Comparison of ENCODE assay signal across 1 cellular context in the genomic region with DNA sequence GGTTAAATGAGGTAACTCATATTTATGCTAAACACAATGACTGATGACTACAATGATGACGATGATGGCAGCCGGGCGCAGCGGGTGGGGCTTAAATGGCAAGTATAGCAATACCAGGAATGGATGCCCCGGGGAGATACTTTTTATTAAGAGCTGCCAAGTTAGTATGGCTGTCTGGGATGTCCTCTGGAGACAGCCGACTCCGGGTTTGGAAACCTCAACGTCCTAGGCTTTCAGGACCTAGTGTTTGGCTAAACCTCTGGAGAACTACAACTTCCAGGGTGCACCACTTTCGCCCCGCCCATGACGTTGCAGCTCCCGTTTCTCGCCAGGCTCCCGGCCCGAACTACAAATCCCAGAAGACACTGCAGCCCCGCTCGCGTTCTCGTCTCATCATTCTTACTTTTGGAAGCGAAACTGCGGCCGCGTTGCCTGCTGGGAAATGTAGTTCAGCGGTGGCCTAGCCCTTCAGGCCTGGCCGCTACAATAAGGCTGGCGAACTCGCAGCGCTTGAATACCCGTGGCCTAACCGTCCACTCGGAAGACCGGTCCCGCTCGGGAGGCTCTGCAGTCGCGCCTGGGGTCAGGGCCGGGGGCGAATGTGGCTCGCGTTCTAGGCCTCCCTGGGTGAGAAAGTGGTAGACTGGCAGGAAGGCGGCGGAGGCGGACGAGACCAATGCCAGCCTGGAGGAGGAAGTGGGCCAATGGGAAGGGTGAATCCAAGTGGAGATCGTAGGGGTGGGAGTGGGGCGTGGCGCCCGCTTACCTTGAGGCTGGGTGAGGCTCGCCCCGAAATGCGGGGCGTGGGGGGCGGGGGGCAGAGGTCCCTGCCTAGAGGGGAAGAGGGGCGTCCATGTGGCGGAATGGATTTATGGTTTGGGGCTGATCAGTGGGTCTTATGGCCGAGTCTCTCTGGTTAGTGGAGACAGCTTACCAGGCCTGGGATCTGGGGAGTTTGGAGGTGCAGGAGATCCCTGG.
A peak's percentile ranks its signal among the peaks of the same experiment; 100 is the strongest.
TF ChIP-seq lines count a peak whose summit lies in the region.

TSS of gene SMARCAL1 (plus strand) at position 463 of the 978 bp plus-strand sequence. CDS start 2,221 bp downstream, outside the sequence.

TF ChIP-seq in GM12878, 131 proteins besides CTCF, POLR2A, EP300 and RAD21 (continued from another document and continues in another):
- TF ChIP-seq CEBPZ (IDR thresholded peaks at IDR 0.05; ENCODE audit: low read depth, low read length) (no peak), TBL1XR1 (IDR thresholded peaks at IDR 0.05; ENCODE audit: low read depth, low read length) (peak; percentile 78), PBX3 (IDR thresholded peaks at IDR 0.05; ENCODE audit: insufficient replicate concordance, low read depth, low read length) (no peak), PKNOX1 (IDR thresholded peaks at IDR 0.05) (peak; percentile 76), EGR1 (IDR thresholded peaks at IDR 0.05; ENCODE audit: borderline replicate concordance in 1 of 2, low read depth in 2 of 2, low read length in 2 of 2) (peak in 1 of 2 experiments; percentile 14; a peak in 1 of 3 replicates), RFX5 (IDR thresholded peaks at IDR 0.05; ENCODE audit: low read depth, low read length) (no peak; the same call in 1 of the 2 replicates), RCOR1 (conservative IDR thresholded peaks at IDR 0.05; ENCODE audit: low read depth, low read length) (0 out of 2 replicates have a peak, but pooled peaks have one; percentile 88), SMARCA5 (IDR thresholded peaks at IDR 0.05) (no peak), CEBPB (IDR thresholded peaks at IDR 0.05; ENCODE audit: borderline replicate concordance in 1 of 2, low read depth in 2 of 2, low read length in 2 of 2) (no peak), KDM1A (IDR thresholded peaks at IDR 0.05; ENCODE audit: borderline replicate concordance) (no peak), SIN3A (IDR thresholded peaks at IDR 0.05; ENCODE audit: low read depth, low read length) (no peak), TCF7 (IDR thresholded peaks at IDR 0.05; ENCODE audit: borderline replicate concordance) (no peak), CHD2 (IDR thresholded peaks at IDR 0.05; ENCODE audit: borderline replicate concordance, low read depth, low read length) (peak; percentile 99), CREM (IDR thresholded peaks at IDR 0.05; ENCODE audit: low read depth) (peak; percentile 97), NRF1 (conservative IDR thresholded peaks at IDR 0.05; ENCODE audit: low read depth, low read length) (no peak), NFIC (IDR thresholded peaks at IDR 0.05; ENCODE audit: low read depth, low read length) (no peak), DPF2 (IDR thresholded peaks at IDR 0.05) (peak; percentile 55; the same call in 1 of the 2 replicates), MYC (IDR thresholded peaks at IDR 0.05; ENCODE audit: insufficient read depth, insufficient read length, insufficient replicate concordance, low read length, severe bottlenecking) (no peak), IKZF1 (conservative IDR thresholded peaks at IDR 0.05) (peak; percentile 99), CUX1 (IDR thresholded peaks at IDR 0.05; ENCODE audit: insufficient replicate concordance, low read depth, low read length) (no peak), GATAD2B (conservative IDR thresholded peaks at IDR 0.05; ENCODE audit: low read depth) (peak; percentile 93; the same call in 1 of the 2 replicates), ZNF24 (IDR thresholded peaks at IDR 0.05) (no peak), SUPT20H (IDR thresholded peaks at IDR 0.05; ENCODE audit: borderline replicate concordance, control insufficient read depth, low read depth, low read length) (no peak), ZNF592 (IDR thresholded peaks at IDR 0.05) (no peak)
- TF ChIP-seq, protein P1, sequence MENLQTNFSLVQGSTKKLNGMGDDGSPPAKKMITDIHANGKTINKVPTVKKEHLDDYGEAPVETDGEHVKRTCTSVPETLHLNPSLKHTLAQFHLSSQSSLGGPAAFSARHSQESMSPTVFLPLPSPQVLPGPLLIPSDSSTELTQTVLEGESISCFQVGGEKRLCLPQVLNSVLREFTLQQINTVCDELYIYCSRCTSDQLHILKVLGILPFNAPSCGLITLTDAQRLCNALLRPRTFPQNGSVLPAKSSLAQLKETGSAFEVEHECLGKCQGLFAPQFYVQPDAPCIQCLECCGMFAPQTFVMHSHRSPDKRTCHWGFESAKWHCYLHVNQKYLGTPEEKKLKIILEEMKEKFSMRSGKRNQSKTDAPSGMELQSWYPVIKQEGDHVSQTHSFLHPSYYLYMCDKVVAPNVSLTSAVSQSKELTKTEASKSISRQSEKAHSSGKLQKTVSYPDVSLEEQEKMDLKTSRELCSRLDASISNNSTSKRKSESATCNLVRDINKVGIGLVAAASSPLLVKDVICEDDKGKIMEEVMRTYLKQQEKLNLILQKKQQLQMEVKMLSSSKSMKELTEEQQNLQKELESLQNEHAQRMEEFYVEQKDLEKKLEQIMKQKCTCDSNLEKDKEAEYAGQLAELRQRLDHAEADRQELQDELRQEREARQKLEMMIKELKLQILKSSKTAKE (IDR thresholded peaks at IDR 0.05; ENCODE audit: low read depth, poor library complexity, severe bottlenecking) = peak; percentile 32
- TF ChIP-seq, protein P2, sequence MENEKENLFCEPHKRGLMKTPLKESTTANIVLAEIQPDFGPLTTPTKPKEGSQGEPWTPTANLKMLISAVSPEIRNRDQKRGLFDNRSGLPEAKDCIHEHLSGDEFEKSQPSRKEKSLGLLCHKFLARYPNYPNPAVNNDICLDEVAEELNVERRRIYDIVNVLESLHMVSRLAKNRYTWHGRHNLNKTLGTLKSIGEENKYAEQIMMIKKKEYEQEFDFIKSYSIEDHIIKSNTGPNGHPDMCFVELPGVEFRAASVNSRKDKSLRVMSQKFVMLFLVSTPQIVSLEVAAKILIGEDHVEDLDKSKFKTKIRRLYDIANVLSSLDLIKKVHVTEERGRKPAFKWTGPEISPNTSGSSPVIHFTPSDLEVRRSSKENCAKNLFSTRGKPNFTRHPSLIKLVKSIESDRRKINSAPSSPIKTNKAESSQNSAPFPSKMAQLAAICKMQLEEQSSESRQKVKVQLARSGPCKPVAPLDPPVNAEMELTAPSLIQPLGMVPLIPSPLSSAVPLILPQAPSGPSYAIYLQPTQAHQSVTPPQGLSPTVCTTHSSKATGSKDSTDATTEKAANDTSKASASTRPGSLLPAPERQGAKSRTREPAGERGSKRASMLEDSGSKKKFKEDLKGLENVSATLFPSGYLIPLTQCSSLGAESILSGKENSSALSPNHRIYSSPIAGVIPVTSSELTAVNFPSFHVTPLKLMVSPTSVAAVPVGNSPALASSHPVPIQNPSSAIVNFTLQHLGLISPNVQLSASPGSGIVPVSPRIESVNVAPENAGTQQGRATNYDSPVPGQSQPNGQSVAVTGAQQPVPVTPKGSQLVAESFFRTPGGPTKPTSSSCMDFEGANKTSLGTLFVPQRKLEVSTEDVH (IDR thresholded peaks at IDR 0.05; ENCODE audit: low read depth, partially characterized antibody) = no peak
- TF ChIP-seq, protein P3, sequence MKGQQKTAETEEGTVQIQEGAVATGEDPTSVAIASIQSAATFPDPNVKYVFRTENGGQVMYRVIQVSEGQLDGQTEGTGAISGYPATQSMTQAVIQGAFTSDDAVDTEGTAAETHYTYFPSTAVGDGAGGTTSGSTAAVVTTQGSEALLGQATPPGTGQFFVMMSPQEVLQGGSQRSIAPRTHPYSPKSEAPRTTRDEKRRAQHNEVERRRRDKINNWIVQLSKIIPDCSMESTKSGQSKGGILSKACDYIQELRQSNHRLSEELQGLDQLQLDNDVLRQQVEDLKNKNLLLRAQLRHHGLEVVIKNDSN (IDR thresholded peaks at IDR 0.05; ENCODE audit: borderline replicate concordance, extremely low read length, insufficient read depth, low read depth, low read length) = no peak
